ENCODE assay signal across 7 cellular contexts in genomic region chr11:14380947-14381555, GRCh38. TPM values are rescaled to one million over a fixed set of nuclear protein-coding genes. Genes with fewer than 3 reads are reported as not detected.
DNase-seq lines count a peak whose midpoint lies in the region; ATAC-seq and TF ChIP-seq lines count a peak whose summit lies in the region.

No MANE protein-coding gene starts in this region.

- peaks cover 19% of the 10 kb centered on the region for H3K4me1 Mint-ChIP-seq in activated T-helper 1 cell treated with anti-CD3 and anti-CD28 coated beads, Interleukin-12 subunit alpha, Interleukin-12 subunit beta, Interleukin-2, Interleukin-4 antibody, amounts not matched to agents 30 ng/mL and 10 ng/mL and 1 ng/mL, durations not matched to agents 14 hours and 24 hours and 36 hours (ENCODE audit: low read depth)

- H3K27me3 Mint-ChIP-seq in activated T-helper 1 cell treated with anti-CD3 and anti-CD28 coated beads, Interleukin-12 subunit alpha, Interleukin-12 subunit beta, Interleukin-2, Interleukin-4 antibody, amounts not matched to agents 30 ng/mL and 10 ng/mL and 1 ng/mL, durations not matched to agents 14 hours and 24 hours and 36 hours (ENCODE audit: insufficient read depth), result peaks cover 30% of the 10 kb centered on the region

- ATAC-seq in GM18508 (IDR thresholded peaks at IDR 0.05; ENCODE audit: insufficient read depth, unreplicated experiment), result peak; percentile 48
- ATAC-seq in HG02642 (IDR thresholded peaks at IDR 0.05; ENCODE audit: poor library complexity, unreplicated experiment), result peak; percentile 85

- H3K4me1 ChIP-seq in muscle layer of colon (ENCODE audit: insufficient read depth, low read length) (peaks cover 7% of the 10 kb centered on the region), stomach (peaks cover 0 to 20% (median 12%) of the 10 kb centered on the region in 4 donors)

- H3K9me3 ChIP-seq in muscle layer of colon (ENCODE audit: low read length), result no peaks in the 10 kb centered on the region
- H3K9me3 ChIP-seq in stomach, result no peaks in the 10 kb centered on the region

- intact Hi-C loops in activated T-helper 1 cell treated with anti-CD3 and anti-CD28 coated beads, Interleukin-12 subunit alpha, Interleukin-12 subunit beta, Interleukin-2, Interleukin-4 antibody, amounts not matched to agents 30 ng/mL and 10 ng/mL and 1 ng/mL, durations not matched to agents 14 hours and 24 hours and 36 hours (cut with micrococcal nuclease), result loop anchor here (5.0 kb wide), 1 partner anchor 76 kb away; no protein-coding TSS in a partner anchor
- intact Hi-C loops in stomach (cut with DNase I; ENCODE audit: low total_unique reads), result no loop called here

- peak overlapping the region; percentile 23 for H3K27ac ChIP-seq in muscle layer of colon (ENCODE audit: low read depth, low read length)
- H3K27ac ChIP-seq in stomach, result peak overlapping the region; percentile 57 to 84 (median 71)

- no peak for TF ChIP-seq POLR2A in stomach (IDR thresholded peaks at IDR 0.05)

- H3K27ac Mint-ChIP-seq in activated T-helper 1 cell treated with anti-CD3 and anti-CD28 coated beads, Interleukin-12 subunit alpha, Interleukin-12 subunit beta, Interleukin-2, Interleukin-4 antibody, amounts not matched to agents 30 ng/mL and 10 ng/mL and 1 ng/mL, durations not matched to agents 14 hours and 24 hours and 36 hours, result peak overlapping the region; percentile 13

- H3K36me3 ChIP-seq in muscle layer of colon (ENCODE audit: insufficient read depth, low read length), result no peaks in the 10 kb centered on the region
- H3K36me3 ChIP-seq in stomach, result no peaks in the 10 kb centered on the region

- peak overlapping the region; percentile 74 for H3K4me3 Mint-ChIP-seq in activated T-helper 1 cell treated with anti-CD3 and anti-CD28 coated beads, Interleukin-12 subunit alpha, Interleukin-12 subunit beta, Interleukin-2, Interleukin-4 antibody, amounts not matched to agents 30 ng/mL and 10 ng/mL and 1 ng/mL, durations not matched to agents 14 hours and 24 hours and 36 hours

- DNase-seq in NCI-H510A treated with DMSO at 0.1 percent for 48 hours (lab: John Stamatoyannopoulos, UW) (peak; percentile 37), fibroblast of gingiva (ENCODE audit: low read depth) (peak; percentile 65), stomach (peak; percentile 83)
- DNase-seq in activated T-helper 1 cell treated with anti-CD3 and anti-CD28 coated beads, Interleukin-12 subunit alpha, Interleukin-12 subunit beta, Interleukin-2, Interleukin-4 antibody, amounts not matched to agents 30 ng/mL and 10 ng/mL and 1 ng/mL, durations not matched to agents 14 hours and 24 hours and 36 hours (ENCODE audit: low spot score), result peak; percentile 21

- TF ChIP-seq CTCF in stomach (IDR thresholded peaks at IDR 0.05), result no peak

- 1 to 5% (median 1%) methylated on average over 16 to 54 of the region's 54 CpGs for WGBS in stomach, 5 donors

- H3K27me3 ChIP-seq in muscle layer of colon (ENCODE audit: control insufficient read depth in 1 of 2, insufficient read depth in 2 of 2, low read length in 2 of 2) (no peaks in the 10 kb centered on the region), stomach (peaks cover 0 to 13% (median 4%) of the 10 kb centered on the region in 3 donors)

- peaks cover 2% of the 10 kb centered on the region for H3K36me3 Mint-ChIP-seq in activated T-helper 1 cell treated with anti-CD3 and anti-CD28 coated beads, Interleukin-12 subunit alpha, Interleukin-12 subunit beta, Interleukin-2, Interleukin-4 antibody, amounts not matched to agents 30 ng/mL and 10 ng/mL and 1 ng/mL, durations not matched to agents 14 hours and 24 hours and 36 hours (ENCODE audit: low read depth)

- no peaks in the 10 kb centered on the region for H3K9me3 Mint-ChIP-seq in activated T-helper 1 cell treated with anti-CD3 and anti-CD28 coated beads, Interleukin-12 subunit alpha, Interleukin-12 subunit beta, Interleukin-2, Interleukin-4 antibody, amounts not matched to agents 30 ng/mL and 10 ng/mL and 1 ng/mL, durations not matched to agents 14 hours and 24 hours and 36 hours

- H3K9ac ChIP-seq in muscle layer of colon (ENCODE audit: low read length), result no peak overlapping the region

- peak overlapping the region; percentile 57 to 71 for H3K4me3 ChIP-seq in muscle layer of colon (ENCODE audit: low read depth in 1 of 2, low read length in 2 of 2)
- H3K4me3 ChIP-seq in stomach, result peak overlapping the region; percentile 48 to 62 (median 52)

- TF ChIP-seq EP300 in stomach (IDR thresholded peaks at IDR 0.05), result no peak

RNA-seq across cellular contexts. Expression of gene RRAS2, which starts 22.1 kb away (rescaled TPM):
- total RNA-seq in activated T-helper 1 cell treated with anti-CD3 and anti-CD28 coated beads, Interleukin-12 subunit alpha, Interleukin-12 subunit beta, Interleukin-2, Interleukin-4 antibody, amounts not matched to agents 30 ng/mL and 10 ng/mL and 1 ng/mL, durations not matched to agents 14 hours and 24 hours and 36 hours, result 82.4 and 84.1 TPM in 2 replicates
- total RNA-seq in stomach, result 10 to 100 TPM in 3 of 5 donors, 1 to 10 TPM in 2; 1.2 to 65.0 (median 30.4) TPM
- polyA plus RNA-seq in stomach, result 10 to 100 TPM; 13.8 to 20.7 (median 18.0) TPM

Comparison
In these comparisons a context has a peak if more than half of its experiments do, and no peak if none do; other contexts are left out.
1. Peak in every context shown above with its lines: DNase-seq, ATAC-seq, H3K4me3 ChIP-seq and H3K27ac ChIP-seq.
2. DNase-seq: peak in every context shown above with its lines; median percentile 83 in stomach; 65 in fibroblast of gingiva; 37 in NCI-H510A treated with DMSO at 0.1 percent for 48 hours; 21 in activated T-helper 1 cell treated with anti-CD3 and anti-CD28 coated beads, Interleukin-12 subunit alpha, Interleukin-12 subunit beta, Interleukin-2, Interleukin-4 antibody, amounts not matched to agents 30 ng/mL and 10 ng/mL and 1 ng/mL, durations not matched to agents 14 hours and 24 hours and 36 hours.